19 cellular contexts compared by ENCODE assay signal in the genomic region with DNA sequence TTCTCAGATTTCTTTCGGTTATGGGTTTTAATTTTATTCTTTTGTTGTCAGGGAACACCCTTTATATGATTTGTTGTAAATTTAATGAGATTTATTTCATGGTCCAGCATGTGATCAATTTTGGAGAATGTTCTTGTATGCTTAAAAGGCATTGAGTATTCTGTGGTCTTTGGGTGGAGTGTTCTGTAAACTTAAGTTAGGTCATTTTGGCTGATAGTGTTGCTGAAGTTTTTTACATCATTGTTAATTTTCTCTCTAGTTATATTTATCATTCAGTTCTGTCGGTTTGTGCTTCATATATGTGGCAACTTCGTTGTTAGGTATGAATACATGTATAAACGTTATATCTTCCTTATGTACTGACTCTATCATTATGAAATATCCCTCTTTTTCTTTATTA. TPM values are rescaled to one million over a fixed set of nuclear protein-coding genes. Genes with fewer than 3 reads are reported as not detected.
DNase-seq lines count a peak whose midpoint lies in the region; ATAC-seq and FAIRE-seq lines count a peak whose summit lies in the region.
"Had no signal": no experiment of that assay in that cellular context is flagged by ENCODE, and none has a peak within 500 bp of the region (broad histone marks: within the 10 kb centered on the region; RNA-seq: fewer than 3 reads in every experiment).

No MANE protein-coding gene starts in this region.

- no peak overlapping the region for H3K4me2 ChIP-seq in mesenchymal stem cell (ENCODE audit: low read length, poor library complexity, severe bottlenecking)
- H3K4me2 ChIP-seq: BLaER1, GM23338, KMS-11 had no signal

- peaks cover 97% of the 10 kb centered on the region for H3K4me1 Mint-ChIP-seq in activated naive CD4-positive, alpha-beta T cell treated with anti-CD3 and anti-CD28 coated beads, Interleukin-2, amount 50 U/mL, for 24 hours
- peaks cover 80% of the 10 kb centered on the region for H3K4me1 Mint-ChIP-seq in central memory CD8-positive, alpha-beta T cell
- H3K4me1 Mint-ChIP-seq in activated CD4-positive, alpha-beta memory T cell treated with anti-CD3 and anti-CD28 coated beads, Interleukin-2, amount 10 ng/mL, durations not matched to agents 7 days and 5 days: peaks cover 7% of the 10 kb centered on the region

- H3K14ac ChIP-seq in mesenchymal stem cell (ENCODE audit: low read length in 2 of 2): no peak overlapping the region

- H2BK120ac ChIP-seq in mesenchymal stem cell (ENCODE audit: low read depth, low read length): no peak overlapping the region

- no peaks in the 10 kb centered on the region for H3K27me3 ChIP-seq in mesenchymal stem cell (ENCODE audit: control insufficient read depth in 1 of 2, insufficient read depth in 1 of 2, low read length in 2 of 2)
- H3K27me3 ChIP-seq: BLaER1 had no signal

- no peak overlapping the region for H3K18ac ChIP-seq in mesenchymal stem cell (ENCODE audit: low read depth in 1 of 2, low read length in 2 of 2)

- no peak overlapping the region for H2BK15ac ChIP-seq in mesenchymal stem cell (ENCODE audit: low read depth, poor library complexity, severe bottlenecking)

- no peaks in the 10 kb centered on the region for H3K9me3 ChIP-seq in mesenchymal stem cell (ENCODE audit: control insufficient read depth, low read length)
- H3K9me3 ChIP-seq: Caco-2 had no signal

- no peaks in the 10 kb centered on the region for H3K4me1 ChIP-seq in mesenchymal stem cell (ENCODE audit: control insufficient read depth, insufficient read depth, low read depth, low read length)
- H3K4me1 ChIP-seq: BLaER1 had no signal

- H3K36me3 Mint-ChIP-seq in activated naive CD4-positive, alpha-beta T cell treated with anti-CD3 and anti-CD28 coated beads, Interleukin-2, amount 50 U/mL, for 24 hours: peaks cover 4% of the 10 kb centered on the region
- no peaks in the 10 kb centered on the region for H3K36me3 Mint-ChIP-seq in central memory CD8-positive, alpha-beta T cell (ENCODE audit: insufficient read depth)
- peaks cover 17% of the 10 kb centered on the region for H3K36me3 Mint-ChIP-seq in activated CD4-positive, alpha-beta memory T cell treated with anti-CD3 and anti-CD28 coated beads, Interleukin-2, amount 10 ng/mL, durations not matched to agents 7 days and 5 days (ENCODE audit: low read depth)
- H3K36me3 Mint-ChIP-seq: CD14-positive monocyte had no signal

- no peak for ATAC-seq in central memory CD8-positive, alpha-beta T cell (replicated peaks; ENCODE audit: extremely low read depth, poor library complexity, severe bottlenecking)
- no peak for ATAC-seq in Right ventricle myocardium inferior
- ATAC-seq: GM12878, GM23338, HCT116 had no signal

- POLR2A ChIA-PET in activated CD4-positive, alpha-beta memory T cell treated with anti-CD3 and anti-CD28 coated beads, Interleukin-2, amount 10 ng/mL, durations not matched to agents 7 days and 5 days (lab: Charles Lee): no interaction called here

- no peak overlapping the region for H2AK5ac ChIP-seq in mesenchymal stem cell (ENCODE audit: low read length, severe bottlenecking)

- H3K27ac Mint-ChIP-seq in activated naive CD4-positive, alpha-beta T cell treated with anti-CD3 and anti-CD28 coated beads, Interleukin-2, amount 50 U/mL, for 24 hours: peak overlapping the region; percentile 30
- peak overlapping the region; percentile 52 for H3K27ac Mint-ChIP-seq in central memory CD8-positive, alpha-beta T cell (ENCODE audit: low read depth)
- no peak overlapping the region for H3K27ac Mint-ChIP-seq in activated CD4-positive, alpha-beta memory T cell treated with anti-CD3 and anti-CD28 coated beads, Interleukin-2, amount 10 ng/mL, durations not matched to agents 7 days and 5 days
- H3K27ac Mint-ChIP-seq: GM23338 had no signal

- no peaks in the 10 kb centered on the region for H3K36me3 ChIP-seq in mesenchymal stem cell (ENCODE audit: control insufficient read depth in 1 of 2, insufficient read depth in 2 of 2, low read depth in 1 of 2, low read length in 2 of 2)

- no peak overlapping the region for H3K9ac ChIP-seq in mesenchymal stem cell (ENCODE audit: low read length)
- H3K9ac ChIP-seq: BLaER1, KMS-11 had no signal

- intact Hi-C loops in Right ventricle myocardium inferior (cut with DNase I): no loop called here

- peaks cover 3% of the 10 kb centered on the region for H3K79me1 ChIP-seq in mesenchymal stem cell (replicated peaks; ENCODE audit: low read length, poor library complexity, severe bottlenecking)

- H3K4me3 Mint-ChIP-seq in activated naive CD4-positive, alpha-beta T cell treated with anti-CD3 and anti-CD28 coated beads, Interleukin-2, amount 50 U/mL, for 24 hours: peak overlapping the region; percentile 34
- H3K4me3 Mint-ChIP-seq in central memory CD8-positive, alpha-beta T cell: no peak overlapping the region
- H3K4me3 Mint-ChIP-seq in activated CD4-positive, alpha-beta memory T cell treated with anti-CD3 and anti-CD28 coated beads, Interleukin-2, amount 10 ng/mL, durations not matched to agents 7 days and 5 days: no peak overlapping the region
- H3K4me3 Mint-ChIP-seq: CD14-positive monocyte, GM23338 had no signal

- H3K27me3 Mint-ChIP-seq in activated naive CD4-positive, alpha-beta T cell treated with anti-CD3 and anti-CD28 coated beads, Interleukin-2, amount 50 U/mL, for 24 hours: no peaks in the 10 kb centered on the region
- H3K27me3 Mint-ChIP-seq in central memory CD8-positive, alpha-beta T cell: no peaks in the 10 kb centered on the region
- H3K27me3 Mint-ChIP-seq in activated CD4-positive, alpha-beta memory T cell treated with anti-CD3 and anti-CD28 coated beads, Interleukin-2, amount 10 ng/mL, durations not matched to agents 7 days and 5 days: no peaks in the 10 kb centered on the region

- WGBS in mesenchymal stem cell: 96% methylated on average over 1 of the region's 4 CpGs

- FAIRE-seq in GM19239 (lab: Jason Lieb, UNC): peak; percentile 42
- FAIRE-seq: GM12878 had no signal

- H3K23ac ChIP-seq in mesenchymal stem cell (ENCODE audit: low read length in 2 of 2): no peak overlapping the region

- no peak overlapping the region for H4K8ac ChIP-seq in mesenchymal stem cell (ENCODE audit: low read length)

- H3K9me3 Mint-ChIP-seq in activated naive CD4-positive, alpha-beta T cell treated with anti-CD3 and anti-CD28 coated beads, Interleukin-2, amount 50 U/mL, for 24 hours: no peaks in the 10 kb centered on the region
- no peaks in the 10 kb centered on the region for H3K9me3 Mint-ChIP-seq in central memory CD8-positive, alpha-beta T cell
- H3K9me3 Mint-ChIP-seq in activated CD4-positive, alpha-beta memory T cell treated with anti-CD3 and anti-CD28 coated beads, Interleukin-2, amount 10 ng/mL, durations not matched to agents 7 days and 5 days: no peaks in the 10 kb centered on the region
- H3K9me3 Mint-ChIP-seq: CD14-positive monocyte, GM23338 had no signal

- H2AFZ ChIP-seq in mesenchymal stem cell (ENCODE audit: low read depth, low read length): no peak overlapping the region
- H2AFZ ChIP-seq: GM23338 had no signal

- H3K4me3 ChIP-seq in mesenchymal stem cell (ENCODE audit: insufficient read depth in 1 of 2, low read depth in 1 of 2, low read length in 2 of 2): no peak overlapping the region
- H3K4me3 ChIP-seq: BLaER1, GM12878, GM23338 had no signal

- DNase-seq in activated naive CD4-positive, alpha-beta T cell treated with anti-CD3 and anti-CD28 coated beads, Interleukin-2, amount 50 U/mL, for 16 hours: no peak
- DNase-seq in GM19239 (ENCODE audit: insufficient read length, low spot score) (no peak), mesenchymal stem cell (no peak), Right ventricle myocardium inferior (ENCODE audit: missing footprints) (no peak), NCI-H446 treated with DMSO at 0.1 percent for 48 hours (lab: John Stamatoyannopoulos, UW) (no peak)
- no peak for DNase-seq in central memory CD8-positive, alpha-beta T cell (ENCODE audit: low spot score in 2 of 2)
- no peak for DNase-seq in activated CD4-positive, alpha-beta memory T cell treated with anti-CD3 and anti-CD28 coated beads, Interleukin-2, amount 10 ng/mL, durations not matched to agents 7 days and 5 days
- DNase-seq: 8988T, Caco-2, DMS79 treated with DMSO at 0.1 percent for 48 hours, H7 had no signal

- no peak overlapping the region for H2BK12ac ChIP-seq in mesenchymal stem cell (ENCODE audit: low read length in 2 of 2)

- CTCF ChIA-PET in activated CD4-positive, alpha-beta memory T cell treated with anti-CD3 and anti-CD28 coated beads, Interleukin-2, amount 10 ng/mL, durations not matched to agents 7 days and 5 days (lab: Charles Lee): no interaction called here

- H4K91ac ChIP-seq in mesenchymal stem cell (ENCODE audit: low read length): no peak overlapping the region

- H2BK5ac ChIP-seq in mesenchymal stem cell (ENCODE audit: low read depth, low read length, poor library complexity, severe bottlenecking): peak overlapping the region; percentile 19

- no peak overlapping the region for H3K27ac ChIP-seq in mesenchymal stem cell (ENCODE audit: low read length, poor library complexity, severe bottlenecking)
- H3K27ac ChIP-seq: BLaER1, HL-60, KMS-11 had no signal

- H3K4ac ChIP-seq in mesenchymal stem cell (ENCODE audit: low read depth in 1 of 2, low read length in 2 of 2): no peak overlapping the region

RNA-seq across cellular contexts. Expression of a gene that starts 55.5 kb away (rescaled TPM):
- polyA plus RNA-seq in mesenchymal stem cell (2013, experiment 1 of 2): 17.2 TPM
- polyA plus RNA-seq in mesenchymal stem cell (2013, experiment 2 of 2): 15.4 TPM
- 10 to 100 TPM; 55.5 to 58.7 TPM for total RNA-seq in activated CD4-positive, alpha-beta memory T cell treated with anti-CD3 and anti-CD28 coated beads, Interleukin-2, amount 10 ng/mL, durations not matched to agents 7 days and 5 days
- total RNA-seq in Right ventricle myocardium inferior: 35.4 TPM
